Comparison of ENCODE assay signal across 10 cellular contexts in genomic region chr10:88281592-88282268, GRCh38.
DNase-seq lines count a peak whose midpoint lies in the region; ATAC-seq, FAIRE-seq and TF ChIP-seq lines count a peak whose summit lies in the region.
"Had no signal": no experiment of that assay in that cellular context is flagged by ENCODE, and none has a peak within 500 bp of the region (broad histone marks: within the 10 kb centered on the region; RNA-seq: fewer than 3 reads in every experiment).

No MANE protein-coding gene starts in this region.

- H3K4me2 ChIP-seq in endothelial cell of umbilical vein (ENCODE audit: insufficient read depth, low read length) = no peak overlapping the region

- TF ChIP-seq POLR2A in endothelial cell of umbilical vein (IDR thresholded peaks at IDR 0.05; ENCODE audit: low read depth, low read length) (no peak), thyroid gland (IDR thresholded peaks at IDR 0.05) (no peak)

- DNase-seq in DMS 273 (lab: John Stamatoyannopoulos, UW; ENCODE audit: unreplicated experiment) (peak; percentile 23), DMS 273 treated with DMSO at 0.1 percent for 48 hours (lab: John Stamatoyannopoulos, UW) (no peak), MV-4-11 (lab: John Stamatoyannopoulos, UW) (peak; percentile 72), endothelial cell of umbilical vein (ENCODE audit: low read depth, low spot score) (peak; percentile 19), thyroid gland (no peak), UCSD-AML1 (lab: John Stamatoyannopoulos, UW; ENCODE audit: unreplicated experiment) (no peak)
- DNase-seq: NCI-H526 treated with DMSO at 0.1 percent for 48 hours had no signal

- POLR2A ChIA-PET in endothelial cell of umbilical vein (lab: Charles Lee) = no interaction called here

- TF ChIP-seq CTCF in endothelial cell of umbilical vein (IDR thresholded peaks at IDR 0.05; ENCODE audit: extremely low read depth in 1 of 2, insufficient read depth in 1 of 2, low read depth in 1 of 2, low read length in 2 of 2) (no peak), thyroid gland (IDR thresholded peaks at IDR 0.05) (no peak)

- H3K4me1 Mint-ChIP-seq in stimulated activated memory B cell treated with anti-CD40 and anti-IgM and Interleukin-4, amounts not matched to agents 10 μg/mL and 1 μg/mL and 100 μg/mL, for 72 hours = peaks cover 30% of the 10 kb centered on the region

- no TSS peak for BruUV-seq in endothelial cell of umbilical vein (replicated peaks; lab: Mats Ljungman, UMichigan)

- H3K27me3 ChIP-seq in endothelial cell of umbilical vein (ENCODE audit: control insufficient read depth in 2 of 2, insufficient read depth in 2 of 2, low read length in 2 of 2) (no peaks in the 10 kb centered on the region), thyroid gland (no peaks in the 10 kb centered on the region)

- H4K20me1 ChIP-seq in endothelial cell of umbilical vein (replicated peaks; ENCODE audit: control insufficient read depth, extremely low read depth, insufficient read depth, low read length) = no peaks in the 10 kb centered on the region

- H3K27me3 Mint-ChIP-seq in stimulated activated memory B cell treated with anti-CD40 and anti-IgM and Interleukin-4, amounts not matched to agents 10 μg/mL and 1 μg/mL and 100 μg/mL, for 72 hours = no peaks in the 10 kb centered on the region

- H3K9me3 ChIP-seq in endothelial cell of umbilical vein (replicated peaks; ENCODE audit: control insufficient read depth, insufficient read depth, low read length) = no peaks in the 10 kb centered on the region
- no peaks in the 10 kb centered on the region for H3K9me3 ChIP-seq in thyroid gland

- H3K9ac ChIP-seq in endothelial cell of umbilical vein (replicated peaks; ENCODE audit: extremely low read depth, insufficient read depth, low read length) = no peak overlapping the region

- H3K9me1 ChIP-seq in endothelial cell of umbilical vein (replicated peaks; ENCODE audit: control insufficient read depth, extremely low read depth, insufficient read depth, low read length) = no peaks in the 10 kb centered on the region

- H3K36me3 Mint-ChIP-seq in stimulated activated memory B cell treated with anti-CD40 and anti-IgM and Interleukin-4, amounts not matched to agents 10 μg/mL and 1 μg/mL and 100 μg/mL, for 72 hours = no peaks in the 10 kb centered on the region

- peak; percentile 64 for ATAC-seq in stimulated activated memory B cell treated with anti-CD40 and anti-IgM and Interleukin-4, amounts not matched to agents 10 μg/mL and 1 μg/mL and 100 μg/mL, for 72 hours
- ATAC-seq in GM21825 (IDR thresholded peaks at IDR 0.05; ENCODE audit: unreplicated experiment) = no peak

- 83 to 92% methylated on average over 5 of the region's 5 CpGs for WGBS in thyroid gland, 2 donors

- H3K4me3 ChIP-seq in endothelial cell of umbilical vein (replicated peaks in 1 of 3; ENCODE audit: insufficient read depth in 1 of 3, low read depth in 1 of 3, low read length in 3 of 3) = no peak overlapping the region
- H3K4me3 ChIP-seq in thyroid gland (replicated peaks in 1 of 3) = no peak overlapping the region

- CTCF ChIA-PET in endothelial cell of umbilical vein (lab: Charles Lee) = no interaction called here

- dilution Hi-C loops in endothelial cell of umbilical vein (cut with MboI; ENCODE audit: extremely low pct_ligation_motif_present, low sequenced_read_pairs) = no loop called here

- no peak for FAIRE-seq in endothelial cell of umbilical vein (lab: Jason Lieb, UNC)

- H3K27ac Mint-ChIP-seq in stimulated activated memory B cell treated with anti-CD40 and anti-IgM and Interleukin-4, amounts not matched to agents 10 μg/mL and 1 μg/mL and 100 μg/mL, for 72 hours = peak overlapping the region; percentile 23

- no peaks in the 10 kb centered on the region for H3K79me2 ChIP-seq in endothelial cell of umbilical vein (ENCODE audit: control insufficient read depth, insufficient read depth, low read length)

- intact Hi-C loops in endothelial cell of umbilical vein (cut with micrococcal nuclease) (no loop called here), thyroid gland (cut with DNase I) (no loop called here)

- peaks cover 7% of the 10 kb centered on the region for H3K4me1 ChIP-seq in endothelial cell of umbilical vein (ENCODE audit: control insufficient read depth, extremely low read depth, insufficient read depth, low read length)
- H3K4me1 ChIP-seq in thyroid gland = peaks cover 24% of the 10 kb centered on the region in 2 donors

- H3K36me3 ChIP-seq in endothelial cell of umbilical vein (ENCODE audit: control insufficient read depth in 2 of 2, extremely low read depth in 1 of 2, insufficient read depth in 2 of 2, low read length in 2 of 2) (no peaks in the 10 kb centered on the region), thyroid gland (no peaks in the 10 kb centered on the region)

- H3K4me3 Mint-ChIP-seq in stimulated activated memory B cell treated with anti-CD40 and anti-IgM and Interleukin-4, amounts not matched to agents 10 μg/mL and 1 μg/mL and 100 μg/mL, for 72 hours = no peak overlapping the region

- peak overlapping the region; percentile 62 for H2AFZ ChIP-seq in endothelial cell of umbilical vein (ENCODE audit: low read depth, low read length)

- H3K9me3 Mint-ChIP-seq in stimulated activated memory B cell treated with anti-CD40 and anti-IgM and Interleukin-4, amounts not matched to agents 10 μg/mL and 1 μg/mL and 100 μg/mL, for 72 hours = no peaks in the 10 kb centered on the region

- H3K27ac ChIP-seq in endothelial cell of umbilical vein (ENCODE audit: insufficient read depth, low read depth, low read length) (no peak overlapping the region), thyroid gland (no peak overlapping the region)
- H3K27ac ChIP-seq: 22Rv1 had no signal

TF ChIP-seq in endothelial cell of umbilical vein, 7 proteins besides CTCF, POLR2A, EP300 and RAD21:
- TF ChIP-seq GATA2 (IDR thresholded peaks at IDR 0.05; ENCODE audit: insufficient read depth, insufficient read length, low read depth, low read length) (no peak), FOS (IDR thresholded peaks at IDR 0.05; ENCODE audit: borderline replicate concordance, insufficient read depth, low read length) (no peak), EZH2 (IDR thresholded peaks at IDR 0.05; ENCODE audit: borderline replicate concordance, low read depth, low read length, severe bottlenecking) (no peak), MYC (IDR thresholded peaks at IDR 0.05; ENCODE audit: low read depth, low read length) (no peak), POLR2AphosphoS5 (IDR thresholded peaks at IDR 0.05; ENCODE audit: insufficient read depth, low read depth, low read length) (no peak), JUN (IDR thresholded peaks at IDR 0.05; ENCODE audit: borderline replicate concordance, insufficient read depth, insufficient read length, low read depth) (no peak)
- TF ChIP-seq, protein P1, sequence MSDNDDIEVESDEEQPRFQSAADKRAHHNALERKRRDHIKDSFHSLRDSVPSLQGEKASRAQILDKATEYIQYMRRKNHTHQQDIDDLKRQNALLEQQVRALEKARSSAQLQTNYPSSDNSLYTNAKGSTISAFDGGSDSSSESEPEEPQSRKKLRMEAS (IDR thresholded peaks at IDR 0.05; ENCODE audit: insufficient read depth, insufficient read length) = no peak

Comparison
In these comparisons a context has a peak if more than half of its experiments do, and no peak if none do; other contexts are left out.
1. DNase-seq: peak in DMS 273 (single experiment), MV-4-11 (single experiment) and endothelial cell of umbilical vein (single experiment); none in DMS 273 treated with DMSO at 0.1 percent for 48 hours (single experiment), thyroid gland (0 of 2) and UCSD-AML1 (single experiment).